In genomic region chr3:89179355-89179997, GRCh38 we compare ENCODE assay signal across 11 cellular contexts.
A peak's percentile ranks its signal among the peaks of the same experiment; 100 is the strongest.
DNase-seq lines count a peak whose midpoint lies in the region; ATAC-seq and TF ChIP-seq lines count a peak whose summit lies in the region.
"Had no signal": no experiment of that assay in that cellular context is flagged by ENCODE, and none has a peak within 500 bp of the region (broad histone marks: within the 10 kb centered on the region; RNA-seq: fewer than 3 reads in every experiment).

No MANE protein-coding gene starts in this region.

- WGBS in mesenchymal stem cell = 97% methylated on average over 2 of the region's 3 CpGs
- 69 to 76% (median 73%) methylated on average over 3 of the region's 3 CpGs for WGBS in stomach, 5 donors

- no peak for TF ChIP-seq POLR2A in stomach (IDR thresholded peaks at IDR 0.05)

- H3K9me3 ChIP-seq in SK-N-MC (ENCODE audit: low read depth, low read length) (no peaks in the 10 kb centered on the region), mesenchymal stem cell (ENCODE audit: control insufficient read depth, low read length) (no peaks in the 10 kb centered on the region), stomach (no peaks in the 10 kb centered on the region), ascending aorta (no peaks in the 10 kb centered on the region)
- H3K9me3 ChIP-seq: Caco-2 had no signal

- no peaks in the 10 kb centered on the region for H3K27me3 ChIP-seq in mesenchymal stem cell (ENCODE audit: control insufficient read depth in 1 of 2, insufficient read depth in 1 of 2, low read length in 2 of 2)
- H3K27me3 ChIP-seq in stomach = no peaks in the 10 kb centered on the region
- no peaks in the 10 kb centered on the region for H3K27me3 ChIP-seq in ascending aorta

- H3K4me3 ChIP-seq in SK-N-MC (peak overlapping the region; percentile 71), mesenchymal stem cell (ENCODE audit: insufficient read depth in 1 of 2, low read depth in 1 of 2, low read length in 2 of 2) (no peak overlapping the region), stomach (no peak overlapping the region), ascending aorta (no peak overlapping the region)

- H4K91ac ChIP-seq in mesenchymal stem cell (ENCODE audit: low read length) = no peak overlapping the region

- intact Hi-C loops in stomach (cut with DNase I; ENCODE audit: low total_unique reads) (no loop called here), ascending aorta (cut with DNase I) (no loop called here)

- no peak overlapping the region for H2BK120ac ChIP-seq in mesenchymal stem cell (ENCODE audit: low read depth, low read length)

- H3K36me3 ChIP-seq in SK-N-MC (ENCODE audit: insufficient read depth, low read length) (no peaks in the 10 kb centered on the region), mesenchymal stem cell (ENCODE audit: control insufficient read depth in 1 of 2, insufficient read depth in 2 of 2, low read depth in 1 of 2, low read length in 2 of 2) (no peaks in the 10 kb centered on the region), stomach (no peaks in the 10 kb centered on the region), ascending aorta (no peaks in the 10 kb centered on the region)

- TF ChIP-seq EP300 in stomach (IDR thresholded peaks at IDR 0.05) = no peak

- H3K23ac ChIP-seq in mesenchymal stem cell (ENCODE audit: low read length in 2 of 2) = no peak overlapping the region

- no peaks in the 10 kb centered on the region for H3K79me1 ChIP-seq in mesenchymal stem cell (replicated peaks; ENCODE audit: low read length, poor library complexity, severe bottlenecking)

- peak overlapping the region; percentile 85; the same call in 1 of the 2 replicates for H3K27ac ChIP-seq in SK-N-MC
- no peak overlapping the region for H3K27ac ChIP-seq in mesenchymal stem cell (ENCODE audit: low read length, poor library complexity, severe bottlenecking)
- no peak overlapping the region for H3K27ac ChIP-seq in stomach
- no peak overlapping the region for H3K27ac ChIP-seq in ascending aorta

- no peak overlapping the region for H2BK12ac ChIP-seq in mesenchymal stem cell (ENCODE audit: low read length in 2 of 2)

- no peak overlapping the region for H3K18ac ChIP-seq in mesenchymal stem cell (ENCODE audit: low read depth in 1 of 2, low read length in 2 of 2)

- peak; percentile 88 for ATAC-seq in GM18511 (IDR thresholded peaks at IDR 0.05; ENCODE audit: unreplicated experiment)
- peak; percentile 89 for ATAC-seq in HG03025 (IDR thresholded peaks at IDR 0.05; ENCODE audit: low FRiP score, unreplicated experiment)

- H3K4ac ChIP-seq in mesenchymal stem cell (ENCODE audit: low read depth in 1 of 2, low read length in 2 of 2) = no peak overlapping the region

- no peak overlapping the region for H3K14ac ChIP-seq in mesenchymal stem cell (ENCODE audit: low read length in 2 of 2)

- H2AK5ac ChIP-seq in mesenchymal stem cell (ENCODE audit: low read length, severe bottlenecking) = no peak overlapping the region

- no peak overlapping the region for H3K4me2 ChIP-seq in mesenchymal stem cell (ENCODE audit: low read length, poor library complexity, severe bottlenecking)

- no peak overlapping the region for H2BK15ac ChIP-seq in mesenchymal stem cell (ENCODE audit: low read depth, poor library complexity, severe bottlenecking)

- TF ChIP-seq CTCF in stomach (IDR thresholded peaks at IDR 0.05) = no peak
- no peak for TF ChIP-seq CTCF in ascending aorta (IDR thresholded peaks at IDR 0.05)

- H2BK5ac ChIP-seq in mesenchymal stem cell (ENCODE audit: low read depth, low read length, poor library complexity, severe bottlenecking) = no peak overlapping the region

- no peaks in the 10 kb centered on the region for H3K4me1 ChIP-seq in mesenchymal stem cell (ENCODE audit: control insufficient read depth, insufficient read depth, low read depth, low read length)
- H3K4me1 ChIP-seq in stomach = peaks cover 0 to 16% (median 5%) of the 10 kb centered on the region in 4 donors
- no peaks in the 10 kb centered on the region for H3K4me1 ChIP-seq in ascending aorta
- H3K4me1 ChIP-seq: Caco-2 had no signal

- H3K9ac ChIP-seq in SK-N-MC (ENCODE audit: insufficient read length) = no peak overlapping the region
- peak overlapping the region; percentile 0 for H3K9ac ChIP-seq in mesenchymal stem cell (ENCODE audit: low read length)

- no peak overlapping the region for H2AFZ ChIP-seq in mesenchymal stem cell (ENCODE audit: low read depth, low read length)

- DNase-seq in SK-N-MC (ENCODE audit: low read depth, low spot score) (peak; percentile 96), mesenchymal stem cell (peak; percentile 18), NCI-H187 treated with DMSO at 0.1 percent for 48 hours (lab: John Stamatoyannopoulos, UW) (no peak), stomach (no peak), dermis blood vessel endothelial cell (no peak), ascending aorta (ENCODE audit: low spot score in 2 of 2) (no peak)
- DNase-seq: Caco-2, NCI-H2171, T-helper 1 cell had no signal

- H4K8ac ChIP-seq in mesenchymal stem cell (ENCODE audit: low read length) = no peak overlapping the region

Comparison
In these comparisons a context has a peak if more than half of its experiments do, and no peak if none do; other contexts are left out.
1. DNase-seq: peak in SK-N-MC (single experiment) and mesenchymal stem cell (single experiment); none in NCI-H187 treated with DMSO at 0.1 percent for 48 hours (single experiment), stomach (single experiment), dermis blood vessel endothelial cell (single experiment) and ascending aorta (0 of 2).